In the genomic region with DNA sequence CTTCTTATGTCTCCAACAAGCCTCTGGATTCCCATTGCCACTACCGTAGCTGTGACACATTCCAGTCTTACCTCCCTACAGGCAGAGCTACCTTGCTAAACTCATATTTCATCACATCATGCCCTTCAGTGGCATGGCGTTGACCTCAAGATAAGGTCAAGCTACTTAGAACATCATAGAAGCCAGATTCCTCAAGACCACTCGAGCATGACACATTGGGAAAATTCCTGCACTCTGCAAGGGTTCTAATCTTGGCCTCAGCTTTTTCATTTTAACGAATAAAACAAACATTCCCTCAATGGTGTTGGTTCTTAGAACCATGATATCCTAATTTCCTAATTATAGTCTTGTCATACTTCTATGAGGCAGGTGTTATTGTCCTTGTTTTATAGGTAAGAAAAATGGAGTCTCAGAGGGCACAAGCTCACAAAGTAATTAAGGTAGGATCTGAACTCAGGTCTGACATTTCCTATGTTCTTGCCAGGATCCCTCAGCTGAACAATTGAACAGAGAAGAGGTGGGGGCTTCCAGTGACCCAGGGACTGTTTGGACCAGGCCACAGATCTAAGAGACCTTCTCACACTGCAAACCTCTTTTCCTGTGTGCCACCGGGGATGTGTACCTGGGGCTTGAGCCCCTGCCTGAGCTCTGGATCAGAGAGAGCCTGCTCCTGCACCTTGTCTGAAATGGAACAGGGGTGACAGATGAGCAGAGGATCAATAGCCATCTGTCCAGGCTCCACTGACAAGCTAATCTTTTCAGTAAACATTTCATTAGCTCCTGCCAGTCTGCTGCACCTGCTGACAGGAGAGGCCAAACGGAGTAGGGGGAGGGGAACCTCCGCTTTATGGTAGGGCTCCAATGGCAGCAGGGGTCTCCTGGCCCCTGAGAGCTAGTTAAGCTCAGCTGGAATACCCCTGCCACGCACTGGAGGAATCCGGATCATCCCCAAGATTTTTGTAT, we compare ENCODE assay signal across 13 cellular contexts. TPM values are rescaled to one million over a fixed set of nuclear protein-coding genes. Genes with fewer than 3 reads are reported as not detected.
A peak's percentile ranks its signal among the peaks of the same experiment; 100 is the strongest.
DNase-seq lines count a peak whose midpoint lies in the region; ATAC-seq lines count a peak whose summit lies in the region.
"Had no signal": no experiment of that assay in that cellular context is flagged by ENCODE, and none has a peak within 500 bp of the region (broad histone marks: within the 10 kb centered on the region; RNA-seq: fewer than 3 reads in every experiment).

No MANE protein-coding gene starts in this region.

- H3K27me3 Mint-ChIP-seq in activated CD4-positive, alpha-beta T cell treated with anti-CD3 and anti-CD28 coated beads, Interleukin-2, amount 10 ng/mL, durations not matched to agents 24 days and 14 days: peaks cover 16% of the 10 kb centered on the region
- H3K27me3 Mint-ChIP-seq in activated T-cell treated with anti-CD3 and anti-CD28 coated beads, Interleukin-2, amount 50 U/mL, for 24 hours: peaks cover 12% of the 10 kb centered on the region
- H3K27me3 Mint-ChIP-seq: memory B cell had no signal

- no peak for ATAC-seq in esophagus mucosa

- intact Hi-C loops in activated CD4-positive, alpha-beta T cell treated with anti-CD3 and anti-CD28 coated beads, Interleukin-2, amount 10 ng/mL, durations not matched to agents 24 days and 14 days (cut with micrococcal nuclease): no loop called here

- DNase-seq in DMS 273 (lab: John Stamatoyannopoulos, UW; ENCODE audit: unreplicated experiment) (peak; percentile 78), NCI-H1092 treated with DMSO at 0.1 percent for 48 hours (lab: John Stamatoyannopoulos, UW) (peak; percentile 85), NCI-H748 (lab: John Stamatoyannopoulos, UW; ENCODE audit: unreplicated experiment) (peak; percentile 96), kidney tubule cell (ENCODE audit: low spot score) (peak; percentile 77)
- no peak for DNase-seq in activated CD4-positive, alpha-beta T cell treated with anti-CD3 and anti-CD28 coated beads, Interleukin-2, amount 10 ng/mL, durations not matched to agents 24 days and 14 days
- no peak for DNase-seq in activated T-cell treated with anti-CD3 and anti-CD28 coated beads, Interleukin-2, amount 50 U/mL, for 24 hours
- DNase-seq in stimulated activated CD4-positive, alpha-beta T cell treated with anti-CD3 and anti-CD28 coated beads, Interleukin-1b, Interleukin-23, amount 100 ng/mL, for 48 hours: no peak
- DNase-seq: activated CD4-positive, alpha-beta T cell treated with anti-CD3 and anti-CD28 coated beads for 48 hours; activated effector memory CD4-positive, alpha-beta T cell treated with anti-CD3 and anti-CD28 coated beads, Interleukin-2, amount 50 U/mL, for 16 hours; BE2C; erythroblast had no signal

- H3K4me3 Mint-ChIP-seq in activated CD4-positive, alpha-beta T cell treated with anti-CD3 and anti-CD28 coated beads, Interleukin-2, amount 10 ng/mL, durations not matched to agents 24 days and 14 days: no peak overlapping the region
- no peak overlapping the region for H3K4me3 Mint-ChIP-seq in activated T-cell treated with anti-CD3 and anti-CD28 coated beads, Interleukin-2, amount 50 U/mL, for 24 hours
- H3K4me3 Mint-ChIP-seq: memory B cell had no signal

- no peaks in the 10 kb centered on the region for H3K9me3 Mint-ChIP-seq in activated CD4-positive, alpha-beta T cell treated with anti-CD3 and anti-CD28 coated beads, Interleukin-2, amount 10 ng/mL, durations not matched to agents 24 days and 14 days
- H3K9me3 Mint-ChIP-seq in activated T-cell treated with anti-CD3 and anti-CD28 coated beads, Interleukin-2, amount 50 U/mL, for 24 hours: no peaks in the 10 kb centered on the region
- H3K9me3 Mint-ChIP-seq: memory B cell had no signal

- H3K36me3 Mint-ChIP-seq in activated CD4-positive, alpha-beta T cell treated with anti-CD3 and anti-CD28 coated beads, Interleukin-2, amount 10 ng/mL, durations not matched to agents 24 days and 14 days (ENCODE audit: low read depth): no peaks in the 10 kb centered on the region
- H3K36me3 Mint-ChIP-seq in activated T-cell treated with anti-CD3 and anti-CD28 coated beads, Interleukin-2, amount 50 U/mL, for 24 hours (ENCODE audit: low read depth): no peaks in the 10 kb centered on the region
- H3K36me3 Mint-ChIP-seq: memory B cell had no signal

- H3K27ac Mint-ChIP-seq in activated CD4-positive, alpha-beta T cell treated with anti-CD3 and anti-CD28 coated beads, Interleukin-2, amount 10 ng/mL, durations not matched to agents 24 days and 14 days: no peak overlapping the region
- H3K27ac Mint-ChIP-seq in activated T-cell treated with anti-CD3 and anti-CD28 coated beads, Interleukin-2, amount 50 U/mL, for 24 hours: no peak overlapping the region
- H3K27ac Mint-ChIP-seq: memory B cell had no signal

- H3K4me1 Mint-ChIP-seq in activated CD4-positive, alpha-beta T cell treated with anti-CD3 and anti-CD28 coated beads, Interleukin-2, amount 10 ng/mL, durations not matched to agents 24 days and 14 days: peaks cover 25% of the 10 kb centered on the region
- H3K4me1 Mint-ChIP-seq in activated T-cell treated with anti-CD3 and anti-CD28 coated beads, Interleukin-2, amount 50 U/mL, for 24 hours (ENCODE audit: low read depth): peaks cover 20% of the 10 kb centered on the region

RNA-seq across cellular contexts. Expression of gene ALG2, which starts 49.3 kb away (rescaled TPM):
- 29.2 and 31.0 TPM in 2 replicates for total RNA-seq in activated CD4-positive, alpha-beta T cell treated with anti-CD3 and anti-CD28 coated beads, Interleukin-2, amount 10 ng/mL, durations not matched to agents 24 days and 14 days
- total RNA-seq in esophagus mucosa: 12.2 TPM

RNA-seq across cellular contexts. Expression of gene SEC61B, which starts 49.7 kb away (rescaled TPM):
- total RNA-seq in activated CD4-positive, alpha-beta T cell treated with anti-CD3 and anti-CD28 coated beads, Interleukin-2, amount 10 ng/mL, durations not matched to agents 24 days and 14 days: 169 and 170 TPM in 2 replicates
- total RNA-seq in esophagus mucosa: 75.8 TPM

Comparison
In these comparisons a context has a peak if more than half of its experiments do, and no peak if none do; other contexts are left out.
1. DNase-seq: peak in DMS 273 (single experiment), NCI-H1092 treated with DMSO at 0.1 percent for 48 hours (single experiment), NCI-H748 (single experiment) and kidney tubule cell (single experiment); none in activated CD4-positive, alpha-beta T cell treated with anti-CD3 and anti-CD28 coated beads, Interleukin-2, amount 10 ng/mL, durations not matched to agents 24 days and 14 days (single experiment), activated T-cell treated with anti-CD3 and anti-CD28 coated beads, Interleukin-2, amount 50 U/mL, for 24 hours (single experiment) and stimulated activated CD4-positive, alpha-beta T cell treated with anti-CD3 and anti-CD28 coated beads, Interleukin-1b, Interleukin-23, amount 100 ng/mL, for 48 hours (single experiment).